ENCODE assay signal across 11 cellular contexts in genomic region chr10:98344589-98345038, GRCh38.
DNase-seq lines count a peak whose midpoint lies in the region; ATAC-seq lines count a peak whose summit lies in the region.
"Had no signal": no experiment of that assay in that cellular context is flagged by ENCODE, and none has a peak within 500 bp of the region (broad histone marks: within the 10 kb centered on the region; RNA-seq: fewer than 3 reads in every experiment).

No MANE protein-coding gene starts in this region.

- H3K36me3 Mint-ChIP-seq in activated CD4-positive, alpha-beta T cell treated with anti-CD3 and anti-CD28 coated beads, Interleukin-2, amount 10 ng/mL, durations not matched to agents 7 days and 5 days (ENCODE audit: low read depth), result no peaks in the 10 kb centered on the region

- H3K4me1 Mint-ChIP-seq in activated CD4-positive, alpha-beta T cell treated with anti-CD3 and anti-CD28 coated beads, Interleukin-2, amount 10 ng/mL, durations not matched to agents 7 days and 5 days, result peaks cover 13% of the 10 kb centered on the region

- no peak overlapping the region for H3K4me3 Mint-ChIP-seq in activated CD4-positive, alpha-beta T cell treated with anti-CD3 and anti-CD28 coated beads, Interleukin-2, amount 10 ng/mL, durations not matched to agents 7 days and 5 days
- H3K4me3 Mint-ChIP-seq: activated naive CD8-positive, alpha-beta T cell treated with anti-CD3 and anti-CD28 coated beads, Interleukin-2, amount 50 U/mL, for 24 hours had no signal

- H3K27ac Mint-ChIP-seq in activated CD4-positive, alpha-beta T cell treated with anti-CD3 and anti-CD28 coated beads, Interleukin-2, amount 10 ng/mL, durations not matched to agents 7 days and 5 days, result no peak overlapping the region
- H3K27ac Mint-ChIP-seq: activated naive CD8-positive, alpha-beta T cell treated with anti-CD3 and anti-CD28 coated beads, Interleukin-2, amount 50 U/mL, for 24 hours had no signal

- peak; percentile 25 for ATAC-seq in esophagus mucosa
- no peak for ATAC-seq in HG03378 (IDR thresholded peaks at IDR 0.05; ENCODE audit: unreplicated experiment)
- ATAC-seq: activated naive CD8-positive, alpha-beta T cell treated with anti-CD3 and anti-CD28 coated beads, Interleukin-2, amount 50 U/mL, for 24 hours had no signal

- peaks cover 8% of the 10 kb centered on the region for H3K9me3 Mint-ChIP-seq in activated CD4-positive, alpha-beta T cell treated with anti-CD3 and anti-CD28 coated beads, Interleukin-2, amount 10 ng/mL, durations not matched to agents 7 days and 5 days

- POLR2A ChIA-PET in activated CD4-positive, alpha-beta T cell treated with anti-CD3 and anti-CD28 coated beads, Interleukin-2, amount 10 ng/mL, durations not matched to agents 7 days and 5 days (lab: Charles Lee), result no interaction called here

- DNase-seq in AG08395 (ENCODE audit: low spot score) (peak; percentile 74), NCI-H2029 (lab: John Stamatoyannopoulos, UW) (peak; percentile 33), mucosa of gallbladder (ENCODE audit: low spot score) (peak; percentile 40), UCSD-AML1 (lab: John Stamatoyannopoulos, UW; ENCODE audit: unreplicated experiment) (no peak), NCI-H446 treated with DMSO at 0.1 percent for 48 hours (lab: John Stamatoyannopoulos, UW) (no peak)
- DNase-seq in activated CD4-positive, alpha-beta T cell treated with anti-CD3 and anti-CD28 coated beads, Interleukin-2, amount 10 ng/mL, durations not matched to agents 7 days and 5 days, result no peak
- DNase-seq: activated naive CD8-positive, alpha-beta T cell treated with anti-CD3 and anti-CD28 coated beads, Interleukin-2, amount 50 U/mL, for 24 hours; NCI-H1105 treated with DMSO at 0.1 percent for 48 hours; stimulated activated CD4-positive, alpha-beta T cell treated with anti-CD3 and anti-CD28 coated beads, Interleukin-4, amount 100 ng/mL, for 4 hours had no signal

- CTCF ChIA-PET in activated CD4-positive, alpha-beta T cell treated with anti-CD3 and anti-CD28 coated beads, Interleukin-2, amount 10 ng/mL, durations not matched to agents 7 days and 5 days (lab: Charles Lee), result no interaction called here

- peaks cover 23% of the 10 kb centered on the region for H3K27me3 Mint-ChIP-seq in activated CD4-positive, alpha-beta T cell treated with anti-CD3 and anti-CD28 coated beads, Interleukin-2, amount 10 ng/mL, durations not matched to agents 7 days and 5 days

Comparison
In these comparisons a context has a peak if more than half of its experiments do, and no peak if none do; other contexts are left out.
1. DNase-seq: peak in AG08395 (single experiment), NCI-H2029 (single experiment) and mucosa of gallbladder (single experiment); none in activated CD4-positive, alpha-beta T cell treated with anti-CD3 and anti-CD28 coated beads, Interleukin-2, amount 10 ng/mL, durations not matched to agents 7 days and 5 days (single experiment), UCSD-AML1 (single experiment) and NCI-H446 treated with DMSO at 0.1 percent for 48 hours (single experiment).